In the genomic region with DNA sequence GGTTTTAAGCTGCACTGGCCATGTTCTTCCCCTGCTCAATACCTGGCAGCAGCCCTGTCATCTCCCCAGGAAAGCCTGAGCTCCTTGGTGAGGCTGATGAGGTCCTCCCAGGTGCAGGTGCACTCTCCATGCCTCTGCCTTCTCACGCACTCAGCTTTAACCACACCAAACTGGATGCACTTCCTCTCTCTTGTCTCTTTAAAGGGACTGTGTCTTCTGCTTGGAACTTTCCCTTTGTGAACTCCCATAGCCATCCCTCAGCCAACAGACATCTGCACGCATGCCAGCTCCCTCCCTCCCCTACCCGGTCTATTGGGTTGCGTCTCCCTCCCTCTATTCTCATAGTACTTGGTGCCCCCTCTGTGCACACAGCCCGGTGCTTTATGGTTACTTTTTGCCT, we compare ENCODE assay signal across 16 cellular contexts.
DNase-seq lines count a peak whose midpoint lies in the region; ATAC-seq, FAIRE-seq and TF ChIP-seq lines count a peak whose summit lies in the region.
"Had no signal": no experiment of that assay in that cellular context is flagged by ENCODE, and none has a peak within 500 bp of the region (broad histone marks: within the 10 kb centered on the region; RNA-seq: fewer than 3 reads in every experiment).

No MANE protein-coding gene starts in this region.

- intact Hi-C loops in dendritic cell treated with granulocyte-macrophage colony-stimulating factor and Interleukin-4, amounts not matched to agents 40 ng/mL and 50 ng/mL, for 4 days (cut with micrococcal nuclease) = no loop called here

- no peaks in the 10 kb centered on the region for H3K9me3 Mint-ChIP-seq in dendritic cell treated with granulocyte-macrophage colony-stimulating factor and Interleukin-4, amounts not matched to agents 40 ng/mL and 50 ng/mL, for 4 days
- H3K9me3 Mint-ChIP-seq: activated naive CD8-positive, alpha-beta T cell treated with anti-CD3 and anti-CD28 coated beads, Interleukin-2, amount 50 U/mL, for 24 hours; GM23338 had no signal

- H3K4me3 ChIP-seq in MM.1S (ENCODE audit: low read length) = no peak overlapping the region
- no peak overlapping the region for H3K4me3 ChIP-seq in neuronal stem cell (ENCODE audit: low read length in 2 of 2)
- H3K4me3 ChIP-seq: GM23338 had no signal

- H3K4me2 ChIP-seq in MM.1S (ENCODE audit: low read depth, low read length) (no peak overlapping the region), neuronal stem cell (ENCODE audit: insufficient read depth, low read length, poor library complexity, severe bottlenecking) (no peak overlapping the region)
- H3K4me2 ChIP-seq: GM23338 had no signal

- H2BK12ac ChIP-seq in neuronal stem cell (ENCODE audit: low read length) = no peak overlapping the region

- peaks cover 2% of the 10 kb centered on the region for H3K27me3 Mint-ChIP-seq in dendritic cell treated with granulocyte-macrophage colony-stimulating factor and Interleukin-4, amounts not matched to agents 40 ng/mL and 50 ng/mL, for 4 days
- H3K27me3 Mint-ChIP-seq: activated CD4-positive, alpha-beta T cell treated with anti-CD3 and anti-CD28 coated beads for 36 hours; activated naive CD8-positive, alpha-beta T cell treated with anti-CD3 and anti-CD28 coated beads, Interleukin-2, amount 50 U/mL, for 24 hours had no signal

- no peak for TF ChIP-seq CTCF in MM.1S (IDR thresholded peaks at IDR 0.05; ENCODE audit: low read length)

- no peak overlapping the region for H3K14ac ChIP-seq in neuronal stem cell (ENCODE audit: low read length)

- H3K36me3 Mint-ChIP-seq in dendritic cell treated with granulocyte-macrophage colony-stimulating factor and Interleukin-4, amounts not matched to agents 40 ng/mL and 50 ng/mL, for 4 days (ENCODE audit: low read depth) = no peaks in the 10 kb centered on the region

- H3K9me2 ChIP-seq in MM.1S (replicated peaks; ENCODE audit: insufficient read depth, low read length) = no peaks in the 10 kb centered on the region

- H3K79me1 ChIP-seq in neuronal stem cell (ENCODE audit: low read depth, low read length) = peaks cover 10% of the 10 kb centered on the region

- H3K79me2 ChIP-seq in MM.1S (ENCODE audit: low read length) = peaks cover 69% of the 10 kb centered on the region

- H2AFZ ChIP-seq in MM.1S (ENCODE audit: low read length) = no peak overlapping the region
- no peak overlapping the region for H2AFZ ChIP-seq in neuronal stem cell (ENCODE audit: low read length)
- H2AFZ ChIP-seq: GM23338 had no signal

- H3K36me3 ChIP-seq in MM.1S (replicated peaks; ENCODE audit: insufficient read depth, low read length) = no peaks in the 10 kb centered on the region
- H3K36me3 ChIP-seq in neuronal stem cell (replicated peaks in 1 of 2; ENCODE audit: control insufficient read depth in 2 of 2, insufficient read depth in 2 of 2, low read length in 2 of 2) = peaks cover 0 to 13% of the 10 kb centered on the region in 2 donors
- H3K36me3 ChIP-seq: neutrophil had no signal

- peaks cover 32% of the 10 kb centered on the region for H3K4me1 Mint-ChIP-seq in dendritic cell treated with granulocyte-macrophage colony-stimulating factor and Interleukin-4, amounts not matched to agents 40 ng/mL and 50 ng/mL, for 4 days (ENCODE audit: low read depth)

- no peak overlapping the region for H3K23ac ChIP-seq in neuronal stem cell (ENCODE audit: low read depth, low read length, poor library complexity)

- TF ChIP-seq POLR2A in GM12892 (IDR thresholded peaks at IDR 0.05; ENCODE audit: low read depth, low read length) = no peak

- H4K91ac ChIP-seq in neuronal stem cell (ENCODE audit: low read depth, low read length, poor library complexity) = no peak overlapping the region

- H3K4ac ChIP-seq in neuronal stem cell (ENCODE audit: low read length) = no peak overlapping the region

- no peak overlapping the region for H2AK5ac ChIP-seq in neuronal stem cell (ENCODE audit: low read depth, low read length)

- no peak overlapping the region for H2BK5ac ChIP-seq in neuronal stem cell (ENCODE audit: low read length)

- peak; percentile 44 for ATAC-seq in GM18868 (IDR thresholded peaks at IDR 0.05; ENCODE audit: unreplicated experiment)
- ATAC-seq: activated CD4-positive, alpha-beta T cell treated with anti-CD3 and anti-CD28 coated beads for 36 hours; activated naive CD8-positive, alpha-beta T cell treated with anti-CD3 and anti-CD28 coated beads, Interleukin-2, amount 50 U/mL, for 24 hours; GM23338; sciatic nerve had no signal

- peaks cover 46% of the 10 kb centered on the region for H3K4me1 ChIP-seq in MM.1S (ENCODE audit: low read length)
- H3K4me1 ChIP-seq in neuronal stem cell (ENCODE audit: control insufficient read depth in 2 of 2, insufficient read depth in 1 of 2, low read depth in 1 of 2, low read length in 2 of 2) = peaks cover 15 to 28% of the 10 kb centered on the region in 2 donors

- H3K27ac ChIP-seq in MM.1S (ENCODE audit: low read length) (peak overlapping the region; percentile 38), neuronal stem cell (replicated peaks; ENCODE audit: low read length) (no peak overlapping the region)
- H3K27ac ChIP-seq: neutrophil had no signal

- DNase-seq in MM.1S = peak; percentile 19
- DNase-seq in neuronal stem cell (ENCODE audit: low spot score) = no peak
- no peak for DNase-seq in NCI-H1048 (lab: John Stamatoyannopoulos, UW)
- no peak for DNase-seq in GM12892 (ENCODE audit: insufficient read length)
- DNase-seq in NCI-H2227 (lab: John Stamatoyannopoulos, UW; ENCODE audit: unreplicated experiment) = no peak
- DNase-seq: activated CD4-positive, alpha-beta T cell treated with anti-CD3 and anti-CD28 coated beads for 36 hours; activated naive CD8-positive, alpha-beta T cell treated with anti-CD3 and anti-CD28 coated beads, Interleukin-2, amount 50 U/mL, for 24 hours; activated T-cell treated with anti-CD3 and anti-CD28 coated beads for 4 hours; SHP77; stimulated activated CD4-positive, alpha-beta T cell treated with anti-CD3 and anti-CD28 coated beads, Interleukin-1b, Interleukin-23, amount 100 ng/mL, for 48 hours; T-helper 9 cell had no signal

- no CpG with 5 or more reads among the region's 5 CpGs for WGBS in neuronal stem cell (ENCODE audit: extremely low coverage in 2 of 2, insufficient read length in 2 of 2, insufficient replicate concordance in 1 of 2), 2 donors

- no peak overlapping the region for H2BK15ac ChIP-seq in neuronal stem cell (ENCODE audit: low read length)

- no peaks in the 10 kb centered on the region for H3K9me3 ChIP-seq in MM.1S (replicated peaks; ENCODE audit: insufficient read depth, low read length)
- peaks cover 0 to 2% of the 10 kb centered on the region in 2 donors for H3K9me3 ChIP-seq in neuronal stem cell (replicated peaks in 1 of 2; ENCODE audit: control insufficient read depth in 2 of 2, insufficient read depth in 1 of 2, low read depth in 1 of 2, low read length in 2 of 2)
- H3K9me3 ChIP-seq: neutrophil had no signal

- peak overlapping the region; percentile 9 for H4K8ac ChIP-seq in neuronal stem cell (ENCODE audit: low read depth, low read length)

- H3K27me3 ChIP-seq in MM.1S (replicated peaks; ENCODE audit: insufficient read depth, low read length) (no peaks in the 10 kb centered on the region), neuronal stem cell (ENCODE audit: control insufficient read depth in 3 of 3, insufficient read depth in 3 of 3, low read depth in 1 of 3, low read length in 3 of 3) (no peaks in the 10 kb centered on the region)
- H3K27me3 ChIP-seq: neutrophil had no signal

- H4K20me1 ChIP-seq in MM.1S (ENCODE audit: insufficient read depth, low read length) = no peaks in the 10 kb centered on the region

- H3K9ac ChIP-seq in MM.1S (ENCODE audit: low read length) (no peak overlapping the region), neuronal stem cell (ENCODE audit: low read depth, low read length, poor library complexity) (no peak overlapping the region)

- no peak overlapping the region for H3K4me3 Mint-ChIP-seq in dendritic cell treated with granulocyte-macrophage colony-stimulating factor and Interleukin-4, amounts not matched to agents 40 ng/mL and 50 ng/mL, for 4 days
- H3K4me3 Mint-ChIP-seq: activated CD4-positive, alpha-beta T cell treated with anti-CD3 and anti-CD28 coated beads for 36 hours; activated naive CD8-positive, alpha-beta T cell treated with anti-CD3 and anti-CD28 coated beads, Interleukin-2, amount 50 U/mL, for 24 hours; GM23338 had no signal

- H2BK120ac ChIP-seq in neuronal stem cell (ENCODE audit: low read depth, low read length) = no peak overlapping the region

- peaks cover 15% of the 10 kb centered on the region for H3F3A ChIP-seq in MM.1S (ENCODE audit: insufficient read depth, low read length)

- H3K27ac Mint-ChIP-seq in dendritic cell treated with granulocyte-macrophage colony-stimulating factor and Interleukin-4, amounts not matched to agents 40 ng/mL and 50 ng/mL, for 4 days = peak overlapping the region; percentile 6
- H3K27ac Mint-ChIP-seq: activated naive CD8-positive, alpha-beta T cell treated with anti-CD3 and anti-CD28 coated beads, Interleukin-2, amount 50 U/mL, for 24 hours; GM23338 had no signal

- no peak for FAIRE-seq in GM12892 (lab: Jason Lieb, UNC)

- peak overlapping the region; percentile 9 for H3K18ac ChIP-seq in neuronal stem cell (ENCODE audit: low read length)
